ENCODE assay signal across 8 cellular contexts in the genomic region with DNA sequence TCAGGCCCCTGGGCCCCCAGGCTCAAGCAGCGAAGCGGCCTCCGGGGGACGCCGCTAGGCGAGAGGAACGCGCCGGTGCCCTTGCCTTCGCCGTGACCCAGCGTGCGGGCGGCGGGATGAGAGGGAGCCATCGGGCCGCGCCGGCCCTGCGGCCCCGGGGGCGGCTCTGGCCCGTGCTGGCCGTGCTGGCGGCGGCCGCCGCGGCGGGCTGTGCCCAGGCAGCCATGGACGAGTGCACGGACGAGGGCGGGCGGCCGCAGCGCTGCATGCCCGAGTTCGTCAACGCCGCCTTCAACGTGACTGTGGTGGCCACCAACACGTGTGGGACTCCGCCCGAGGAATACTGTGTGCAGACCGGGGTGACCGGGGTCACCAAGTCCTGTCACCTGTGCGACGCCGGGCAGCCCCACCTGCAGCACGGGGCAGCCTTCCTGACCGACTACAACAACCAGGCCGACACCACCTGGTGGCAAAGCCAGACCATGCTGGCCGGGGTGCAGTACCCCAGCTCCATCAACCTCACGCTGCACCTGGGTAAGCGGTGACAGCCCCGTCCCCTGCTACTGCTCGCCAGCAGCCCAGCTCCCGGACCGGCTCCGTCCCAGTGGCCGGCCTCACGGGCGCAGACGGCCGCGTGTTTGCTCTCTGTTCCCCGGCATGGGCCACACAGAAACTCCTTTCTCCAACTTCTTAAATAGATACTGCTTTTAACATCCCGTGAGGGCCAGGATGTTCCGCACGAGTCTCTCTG. TPM values are rescaled to one million over a fixed set of nuclear protein-coding genes. Genes with fewer than 3 reads are reported as not detected.
DNase-seq lines count a peak whose midpoint lies in the region; TF ChIP-seq lines count a peak whose summit lies in the region.

No MANE protein-coding gene starts in this region.

- peak overlapping the region; percentile 97 for H3K27ac Mint-ChIP-seq in HFFc6

- peak; percentile 62 to 77 for TF ChIP-seq RAD21 in liver (IDR thresholded peaks at IDR 0.05)

- H3K9me2 ChIP-seq in MM.1S (replicated peaks; ENCODE audit: insufficient read depth, low read length) (no peaks in the 10 kb centered on the region), SU-DHL-6 (replicated peaks; ENCODE audit: insufficient read depth, low read length) (no peaks in the 10 kb centered on the region)

- H3F3A ChIP-seq in MM.1S (ENCODE audit: insufficient read depth, low read length) = no peaks in the 10 kb centered on the region
- peaks cover 22% of the 10 kb centered on the region; the same call in 1 of the 2 replicates for H3F3A ChIP-seq in SU-DHL-6 (ENCODE audit: insufficient read depth)

- H3K9me3 ChIP-seq in MM.1S (replicated peaks; ENCODE audit: insufficient read depth, low read length) (no peaks in the 10 kb centered on the region), SU-DHL-6 (ENCODE audit: insufficient read depth, low read length) (no peaks in the 10 kb centered on the region), liver (ENCODE audit: control insufficient read depth in 4 of 4, low read length in 3 of 4) (no peaks in the 10 kb centered on the region)

- H3K4me3 Mint-ChIP-seq in HFFc6 = peak overlapping the region; percentile 97

- peaks cover 2% of the 10 kb centered on the region; the same call in 1 of the 2 replicates for H3K27me3 Mint-ChIP-seq in HFFc6 (ENCODE audit: insufficient read depth)

- H3K27me3 ChIP-seq in MM.1S (replicated peaks; ENCODE audit: insufficient read depth, low read length) (peaks cover 45% of the 10 kb centered on the region), SU-DHL-6 (ENCODE audit: low read length) (no peaks in the 10 kb centered on the region), liver (ENCODE audit: control insufficient read depth in 4 of 4, insufficient read depth in 4 of 4, low read length in 3 of 4) (no peaks in the 10 kb centered on the region)

- H4K20me1 ChIP-seq in MM.1S (ENCODE audit: insufficient read depth, low read length) (no peaks in the 10 kb centered on the region), SU-DHL-6 (ENCODE audit: low read depth, low read length) (peaks cover 24% of the 10 kb centered on the region)

- H3K4me3 ChIP-seq in MM.1S (ENCODE audit: low read length) (peak overlapping the region; percentile 71), SU-DHL-6 (ENCODE audit: insufficient read depth, low read length, poor library complexity, severe bottlenecking) (peak overlapping the region; percentile 67), choroid plexus epithelial cell (ENCODE audit: low read depth, low read length) (peak overlapping the region; percentile 85), liver (ENCODE audit: low read depth in 1 of 3, low read length in 3 of 3) (peak overlapping the region; percentile 65 to 93 (median 73))

- H3K79me2 ChIP-seq in MM.1S (ENCODE audit: low read length) (no peaks in the 10 kb centered on the region), SU-DHL-6 (ENCODE audit: insufficient read depth, low read length) (0 out of 2 replicates have a peak, but pooled peaks cover 4% of the 10 kb centered on the region)

- H2AFZ ChIP-seq in MM.1S (ENCODE audit: low read length) = peak overlapping the region; percentile 56
- peak overlapping the region; percentile 63 for H2AFZ ChIP-seq in SU-DHL-6 (ENCODE audit: low read depth, low read length, severe bottlenecking)

- H3K4me2 ChIP-seq in MM.1S (ENCODE audit: low read depth, low read length) (peak overlapping the region; percentile 99), SU-DHL-6 (ENCODE audit: low read depth, low read length, poor library complexity, severe bottlenecking) (peak overlapping the region; percentile 82)

- H3K36me3 Mint-ChIP-seq in HFFc6 (ENCODE audit: low read depth) = peaks cover 50% of the 10 kb centered on the region

- peak overlapping the region; percentile 31; the same call in 1 of the 2 replicates for H3K9ac ChIP-seq in MM.1S (ENCODE audit: low read length)
- H3K9ac ChIP-seq in SU-DHL-6 (ENCODE audit: low read length) = peak overlapping the region; percentile 68
- H3K9ac ChIP-seq in liver (ENCODE audit: low read depth in 1 of 2, low read length in 2 of 2) = peak overlapping the region; percentile 33 to 67

- DNase-seq in NOMO-1 treated with DMSO at 0.1 percent for 48 hours (lab: John Stamatoyannopoulos, UW; ENCODE audit: unreplicated experiment) (peak; percentile 10), NOMO-1 treated with dmso at 0.1 percent for 144 hours (lab: John Stamatoyannopoulos, UW; ENCODE audit: unreplicated experiment) (no peak), HFFc6 (peak; percentile 43), MM.1S (peak; percentile 92), choroid plexus epithelial cell (ENCODE audit: low read depth) (peak; percentile 60)
- peak; percentile 63 for DNase-seq in stimulated activated CD8-positive, alpha-beta memory T cell treated with anti-CD3 and anti-CD28 coated beads, Interleukin-4, amount 100 ng/mL, for 48 hours

- H3K4me1 Mint-ChIP-seq in HFFc6 (ENCODE audit: low read depth) = peaks cover 38% of the 10 kb centered on the region

- TF ChIP-seq CTCF in HFFc6 (IDR thresholded peaks at IDR 0.05) (peak; percentile 71), MM.1S (IDR thresholded peaks at IDR 0.05; ENCODE audit: low read length) (peak; percentile 89), SU-DHL-6 (IDR thresholded peaks at IDR 0.05; ENCODE audit: insufficient read depth, low read length, poor library complexity, severe bottlenecking) (peak; percentile 39), choroid plexus epithelial cell (conservative IDR thresholded peaks at IDR 0.05; ENCODE audit: low read depth, low read length) (peak; percentile 62), liver (IDR thresholded peaks at IDR 0.05; ENCODE audit: low read depth, low read length, missing input control) (peak; percentile 61)

- H3K36me3 ChIP-seq in MM.1S (replicated peaks; ENCODE audit: insufficient read depth, low read length) = no peaks in the 10 kb centered on the region
- peaks cover 8% of the 10 kb centered on the region; the same call in 1 of the 2 replicates for H3K36me3 ChIP-seq in SU-DHL-6 (ENCODE audit: low read length)
- H3K36me3 ChIP-seq in liver (ENCODE audit: control insufficient read depth in 4 of 4, insufficient read depth in 3 of 4, low read depth in 1 of 4, low read length in 3 of 4) = no peaks in the 10 kb centered on the region

- H3K27ac ChIP-seq in MM.1S (ENCODE audit: low read length) = no peak overlapping the region
- peak overlapping the region; percentile 53 for H3K27ac ChIP-seq in SU-DHL-6 (ENCODE audit: low read depth, low read length)
- H3K27ac ChIP-seq in liver (ENCODE audit: low read depth in 1 of 2, low read length in 2 of 2) = peak overlapping the region; percentile 91 to 94

- no peaks in the 10 kb centered on the region for H3K9me3 Mint-ChIP-seq in HFFc6

- WGBS in liver = under 1% methylated on average over 71 of the region's 71 CpGs

- H3K4me1 ChIP-seq in MM.1S (ENCODE audit: low read length) (peaks cover 21% of the 10 kb centered on the region), liver (ENCODE audit: control insufficient read depth in 4 of 4, insufficient read depth in 4 of 4, low read length in 3 of 4) (peaks cover 0 to 16% (median 8%) of the 10 kb centered on the region in 4 donors)

TF ChIP-seq in liver, 16 proteins besides CTCF, POLR2A, EP300 and RAD21 (continues in another document):
- TF ChIP-seq RXRA (IDR thresholded peaks at IDR 0.05) (peak; percentile 50 to 63), ZBTB33 (IDR thresholded peaks at IDR 0.05) (no peak), YY1 (IDR thresholded peaks at IDR 0.05) (peak; percentile 69), EGR1 (IDR thresholded peaks at IDR 0.05; ENCODE audit: low read depth in 2 of 2) (no peak), TAF1 (conservative IDR thresholded peaks at IDR 0.05) (no peak), GABPA (IDR thresholded peaks at IDR 0.05 in 1 of 2, conservative IDR thresholded peaks at IDR 0.05 in 1 of 2) (no peak), MAX (IDR thresholded peaks at IDR 0.05) (peak; percentile 61), SP1 (IDR thresholded peaks at IDR 0.05) (no peak), FOXA1 (IDR thresholded peaks at IDR 0.05) (no peak), JUND (IDR thresholded peaks at IDR 0.05) (no peak), HNF4G (IDR thresholded peaks at IDR 0.05) (no peak)

RNA-seq across cellular contexts. Expression of gene LAMC1, which starts 0.6 kb away (rescaled TPM):
- 100 to 1,000 TPM; 352 to 465 (median 393) TPM for total RNA-seq in HFFc6 (2021; fragmentation: NEBNext Ultra II Directional; extraction: Animal tissue kit (Norgen Biotek cat#: 25700))
- 10 to 100 TPM; 22.9 to 35.1 TPM for total RNA-seq in liver
- 10 to 100 TPM in 1 of 2 donors, 1 to 10 TPM in 1; 5.3 to 16.6 TPM for polyA plus RNA-seq in liver

Comparison
In these comparisons a context has a peak if more than half of its experiments do, and no peak if none do; other contexts are left out.
1. CTCF ChIP-seq: peak in every context shown above with its lines; median percentile 89 in MM.1S; 71 in HFFc6; 62 in choroid plexus epithelial cell; 61 in liver; 39 in SU-DHL-6.
2. RNA of gene LAMC1, which starts 0.6 kb away (total RNA-seq): 352 to 465 TPM in HFFc6; 22.9 to 35.1 TPM in liver; every median in the first group is over 4 times any median in the second.
3. Peak in every context shown above with its lines, with median percentiles within 50 percentile points of each other: H3K4me3 ChIP-seq and H3K9ac ChIP-seq.